11 cellular contexts compared by ENCODE assay signal in genomic region chr5:33241826-33242225, GRCh38.
DNase-seq lines count a peak whose midpoint lies in the region; ATAC-seq and TF ChIP-seq lines count a peak whose summit lies in the region.
"Had no signal": no experiment of that assay in that cellular context is flagged by ENCODE, and none has a peak within 500 bp of the region (broad histone marks: within the 10 kb centered on the region; RNA-seq: fewer than 3 reads in every experiment).

No MANE protein-coding gene starts in this region.

- H3K4me1 ChIP-seq in Caco-2, result no peaks in the 10 kb centered on the region
- H3K4me1 ChIP-seq in uterus, result no peaks in the 10 kb centered on the region

- H3K4me3 Mint-ChIP-seq in Caco-2 (ENCODE audit: unreplicated experiment), result no peak overlapping the region
- H3K4me3 Mint-ChIP-seq: activated B cell treated with CpG ODN at 0.5 μM for 24 hours, brain had no signal

- peak; percentile 71 for ATAC-seq in GM18868 (IDR thresholded peaks at IDR 0.05; ENCODE audit: unreplicated experiment)
- peak; percentile 63 for ATAC-seq in HG02870 (IDR thresholded peaks at IDR 0.05; ENCODE audit: unreplicated experiment)

- no peak for TF ChIP-seq POLR2A in uterus (IDR thresholded peaks at IDR 0.05)

- intact Hi-C loops in Caco-2 (cut with micrococcal nuclease; ENCODE audit: unreplicated experiment), result no loop called here
- intact Hi-C loops in uterus (cut with DNase I; ENCODE audit: low total_unique reads), result no loop called here

- no peaks in the 10 kb centered on the region for H3K36me3 ChIP-seq in Caco-2 (ENCODE audit: control insufficient read depth, insufficient read depth, low read length)
- H3K36me3 ChIP-seq in uterus, result no peaks in the 10 kb centered on the region

- H3K4me3 ChIP-seq in Caco-2 (ENCODE audit: low read depth, low read length), result no peak overlapping the region
- no peak overlapping the region for H3K4me3 ChIP-seq in uterus
- H3K4me3 ChIP-seq: hepatocyte had no signal

- no peaks in the 10 kb centered on the region for H3K36me3 Mint-ChIP-seq in Caco-2 (ENCODE audit: insufficient read depth, unreplicated experiment)
- H3K36me3 Mint-ChIP-seq: brain had no signal

- no peaks in the 10 kb centered on the region for H3K4me1 Mint-ChIP-seq in Caco-2 (ENCODE audit: low read depth, unreplicated experiment)

- BruUV-seq in Caco-2 (replicated peaks; lab: Mats Ljungman, UMichigan), result no TSS peak

- POLR2A ChIA-PET in Caco-2 (lab: Charles Lee), result no interaction called here

- H3K9me3 Mint-ChIP-seq in Caco-2 (ENCODE audit: unreplicated experiment), result no peaks in the 10 kb centered on the region
- H3K9me3 Mint-ChIP-seq: activated B cell treated with CpG ODN at 0.5 μM for 24 hours, brain had no signal

- DNase-seq in OCI-M1 (lab: John Stamatoyannopoulos, UW), result peak; percentile 93
- peak; percentile 29 for DNase-seq in mucosa of gallbladder (ENCODE audit: low spot score)
- no peak for DNase-seq in LoVo (ENCODE audit: low spot score)
- no peak for DNase-seq in Caco-2
- DNase-seq in uterus, result no peak
- no peak for DNase-seq in foreskin melanocyte
- DNase-seq: activated B cell treated with CpG ODN at 0.5 μM for 24 hours had no signal

- no peak for TF ChIP-seq CTCF in Caco-2 (IDR thresholded peaks at IDR 0.05; ENCODE audit: insufficient read depth in 1 of 2, low read depth in 1 of 2, low read length in 1 of 2, severe bottlenecking in 1 of 2, unreplicated experiment in 1 of 2)
- no peak for TF ChIP-seq CTCF in uterus (IDR thresholded peaks at IDR 0.05)

- H3K27me3 ChIP-seq in Caco-2 (replicated peaks; ENCODE audit: control insufficient read depth, insufficient read depth, low read length), result no peaks in the 10 kb centered on the region
- no peaks in the 10 kb centered on the region for H3K27me3 ChIP-seq in uterus
- H3K27me3 ChIP-seq: hepatocyte had no signal

- no peaks in the 10 kb centered on the region for H3K9me3 ChIP-seq in Caco-2
- H3K9me3 ChIP-seq in uterus, result no peaks in the 10 kb centered on the region

- no peak overlapping the region for H3K27ac ChIP-seq in uterus
- H3K27ac ChIP-seq: hepatocyte had no signal

- no peaks in the 10 kb centered on the region for H3K27me3 Mint-ChIP-seq in Caco-2 (ENCODE audit: insufficient read depth, unreplicated experiment)
- H3K27me3 Mint-ChIP-seq: activated B cell treated with CpG ODN at 0.5 μM for 24 hours, brain had no signal

- CTCF ChIA-PET in Caco-2 (lab: Charles Lee), result no interaction called here

- no peak overlapping the region for H3K27ac Mint-ChIP-seq in Caco-2 (ENCODE audit: unreplicated experiment)
- H3K27ac Mint-ChIP-seq: activated B cell treated with CpG ODN at 0.5 μM for 24 hours, brain had no signal

Comparison
In these comparisons a context has a peak if more than half of its experiments do, and no peak if none do; other contexts are left out.
1. DNase-seq: peak in OCI-M1 (single experiment) and mucosa of gallbladder (single experiment); none in LoVo (single experiment), Caco-2 (0 of 2), uterus (0 of 2) and foreskin melanocyte (single experiment).